In the genomic region with DNA sequence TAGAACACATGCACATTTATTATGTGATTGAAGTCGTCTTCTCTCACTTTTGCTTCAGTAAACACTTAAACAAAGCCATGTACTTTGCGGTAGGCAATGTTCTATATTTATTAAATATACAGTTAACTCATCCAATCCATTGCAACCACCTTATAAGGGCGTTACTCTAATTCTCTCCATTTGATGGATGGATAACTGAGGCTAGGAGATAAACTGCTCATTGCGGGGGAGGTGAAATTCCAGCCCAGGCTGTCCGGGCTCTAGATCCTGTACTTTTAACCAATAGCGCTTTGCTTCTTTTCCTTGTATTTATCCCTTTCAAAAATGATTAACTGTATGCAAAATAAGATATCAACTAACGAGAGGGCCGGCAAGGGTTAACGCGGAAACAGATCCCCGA, we compare ENCODE assay signal across 9 cellular contexts. TPM values are rescaled to one million over a fixed set of nuclear protein-coding genes. Genes with fewer than 3 reads are reported as not detected.
DNase-seq lines count a peak whose midpoint lies in the region; ATAC-seq, FAIRE-seq and TF ChIP-seq lines count a peak whose summit lies in the region.
"Had no signal": no experiment of that assay in that cellular context is flagged by ENCODE, and none has a peak within 500 bp of the region (broad histone marks: within the 10 kb centered on the region; RNA-seq: fewer than 3 reads in every experiment).

No MANE protein-coding gene starts in this region.

- H3K27me3 Mint-ChIP-seq in Caco-2 (ENCODE audit: insufficient read depth, unreplicated experiment) (peaks cover 36% of the 10 kb centered on the region), astrocyte (ENCODE audit: low read depth, unreplicated experiment) (no peaks in the 10 kb centered on the region)

- no peaks in the 10 kb centered on the region for H3K4me1 Mint-ChIP-seq in Caco-2 (ENCODE audit: low read depth, unreplicated experiment)
- peaks cover 13% of the 10 kb centered on the region for H3K4me1 Mint-ChIP-seq in astrocyte (ENCODE audit: low read depth, unreplicated experiment)

- DNase-seq in Caco-2 (no peak), astrocyte (ENCODE audit: low read depth) (no peak), retinal pigment epithelial cell (ENCODE audit: low read depth) (no peak), NOMO-1 (lab: John Stamatoyannopoulos, UW; ENCODE audit: unreplicated experiment in 2 of 2) (no peak), NCI-H226 (no peak), GM20000 (ENCODE audit: low spot score) (no peak)
- DNase-seq: KG1 had no signal

- H3K4me3 ChIP-seq in Caco-2 (ENCODE audit: low read depth, low read length): peak overlapping the region; percentile 51
- H3K4me3 ChIP-seq in astrocyte (ENCODE audit: insufficient read depth, low read depth, low read length): peak overlapping the region; percentile 99
- peak overlapping the region; percentile 99 for H3K4me3 ChIP-seq in iPS-20b (ENCODE audit: low read length)
- peak overlapping the region; percentile 86 for H3K4me3 ChIP-seq in retinal pigment epithelial cell (ENCODE audit: low read length)

- POLR2A ChIA-PET in Caco-2 (lab: Charles Lee): no interaction called here

- H3K36me3 ChIP-seq in Caco-2 (ENCODE audit: control insufficient read depth, insufficient read depth, low read length): no peaks in the 10 kb centered on the region
- H3K36me3 ChIP-seq in astrocyte (ENCODE audit: insufficient read depth, low read length): no peaks in the 10 kb centered on the region
- no peaks in the 10 kb centered on the region for H3K36me3 ChIP-seq in iPS-20b (ENCODE audit: insufficient read depth, low read depth, low read length)

- H3K27ac ChIP-seq in astrocyte (ENCODE audit: low read depth, low read length): peak overlapping the region; percentile 2
- H3K27ac ChIP-seq in iPS-20b (ENCODE audit: low read length): peak overlapping the region; percentile 79

- no peak for FAIRE-seq in astrocyte (lab: Jason Lieb, UNC)

- peaks cover 8% of the 10 kb centered on the region for H3K27me3 ChIP-seq in Caco-2 (replicated peaks; ENCODE audit: control insufficient read depth, insufficient read depth, low read length)
- H3K27me3 ChIP-seq in astrocyte (ENCODE audit: insufficient read depth, low read length): peaks cover 6% of the 10 kb centered on the region
- peaks cover 12% of the 10 kb centered on the region; the same call in 1 of the 2 replicates for H3K27me3 ChIP-seq in iPS-20b (ENCODE audit: insufficient read depth, low read length)

- no peak for ATAC-seq in GM18520 (IDR thresholded peaks at IDR 0.05; ENCODE audit: unreplicated experiment)

- TF ChIP-seq CTCF in Caco-2 (IDR thresholded peaks at IDR 0.05; ENCODE audit: insufficient read depth in 1 of 2, low read depth in 1 of 2, low read length in 1 of 2, severe bottlenecking in 1 of 2, unreplicated experiment in 1 of 2): no peak
- no peak for TF ChIP-seq CTCF in astrocyte (IDR thresholded peaks at IDR 0.05; ENCODE audit: insufficient read depth, low read depth, low read length)
- no peak for TF ChIP-seq CTCF in retinal pigment epithelial cell (conservative IDR thresholded peaks at IDR 0.05; ENCODE audit: low read depth, low read length)
- TF ChIP-seq CTCF in GM20000 (IDR thresholded peaks at IDR 0.05; ENCODE audit: extremely low read depth, missing control alignments): no peak

- H3K79me2 ChIP-seq in astrocyte (ENCODE audit: insufficient read depth, low read length): peaks cover 18% of the 10 kb centered on the region

- H3K9me3 Mint-ChIP-seq in Caco-2 (ENCODE audit: unreplicated experiment): no peaks in the 10 kb centered on the region
- H3K9me3 Mint-ChIP-seq in astrocyte (ENCODE audit: unreplicated experiment): no peaks in the 10 kb centered on the region

- peak overlapping the region; percentile 89 for H3K9ac ChIP-seq in astrocyte (ENCODE audit: low read length)
- H3K9ac ChIP-seq in iPS-20b (ENCODE audit: low read depth, low read length): peak overlapping the region; percentile 91

- H3K4me3 Mint-ChIP-seq in Caco-2 (ENCODE audit: unreplicated experiment) (peak overlapping the region; percentile 89), astrocyte (ENCODE audit: unreplicated experiment) (peak overlapping the region; percentile 87)

- no peaks in the 10 kb centered on the region for H3K36me3 Mint-ChIP-seq in Caco-2 (ENCODE audit: insufficient read depth, unreplicated experiment)
- H3K36me3 Mint-ChIP-seq in astrocyte (ENCODE audit: low read depth, unreplicated experiment): no peaks in the 10 kb centered on the region

- no peaks in the 10 kb centered on the region for H3K4me1 ChIP-seq in Caco-2
- H3K4me1 ChIP-seq in astrocyte (ENCODE audit: insufficient read depth, low read length): peaks cover 19% of the 10 kb centered on the region
- peaks cover 6% of the 10 kb centered on the region; the same call in 1 of the 2 replicates for H3K4me1 ChIP-seq in iPS-20b (ENCODE audit: insufficient read depth, low read length)

- H2AFZ ChIP-seq in astrocyte (ENCODE audit: low read depth, low read length): peak overlapping the region; percentile 84

- peak overlapping the region; percentile 100 for H3K4me2 ChIP-seq in astrocyte (ENCODE audit: low read length)

- H3K9me3 ChIP-seq in Caco-2: no peaks in the 10 kb centered on the region
- no peaks in the 10 kb centered on the region for H3K9me3 ChIP-seq in astrocyte (ENCODE audit: insufficient read depth, low read depth, low read length)
- H3K9me3 ChIP-seq in iPS-20b (ENCODE audit: insufficient read depth, low read depth, low read length): no peaks in the 10 kb centered on the region

- no peak overlapping the region for H3K27ac Mint-ChIP-seq in Caco-2 (ENCODE audit: unreplicated experiment)
- H3K27ac Mint-ChIP-seq in astrocyte (ENCODE audit: unreplicated experiment): peak overlapping the region; percentile 8

- CTCF ChIA-PET in Caco-2 (lab: Charles Lee): no interaction called here

- BruUV-seq in Caco-2 (replicated peaks; lab: Mats Ljungman, UMichigan): no TSS peak

- peaks cover 15% of the 10 kb centered on the region for H4K20me1 ChIP-seq in astrocyte (ENCODE audit: insufficient read depth, low read length)

- intact Hi-C loops in Caco-2 (cut with micrococcal nuclease; ENCODE audit: unreplicated experiment): loop anchor here (5.0 to 10.0 kb wide), 2 partner anchors 97 to 1130 kb away; no protein-coding TSS in a partner anchor

RNA-seq across cellular contexts. Expression of a gene that starts 1.2 kb away (rescaled TPM):
- 0.54 and 1.2 TPM in 2 replicates for total RNA-seq in Caco-2 (2022)
- total RNA-seq in astrocyte: 36.1 and 44.5 TPM in 2 replicates

Comparison
In these comparisons a context has a peak if more than half of its experiments do, and no peak if none do; other contexts are left out.
1. RNA of a gene that starts 1.2 kb away (total RNA-seq): 36.1 to 44.5 TPM in astrocyte; 0.54 to 1.2 TPM in Caco-2; every median in the first group is over 10 times any median in the second.
2. Peak in every context shown above with its lines, with median percentiles within 50 percentile points of each other: H3K4me3 ChIP-seq.